8 cellular contexts compared by ENCODE assay signal in the genomic region with DNA sequence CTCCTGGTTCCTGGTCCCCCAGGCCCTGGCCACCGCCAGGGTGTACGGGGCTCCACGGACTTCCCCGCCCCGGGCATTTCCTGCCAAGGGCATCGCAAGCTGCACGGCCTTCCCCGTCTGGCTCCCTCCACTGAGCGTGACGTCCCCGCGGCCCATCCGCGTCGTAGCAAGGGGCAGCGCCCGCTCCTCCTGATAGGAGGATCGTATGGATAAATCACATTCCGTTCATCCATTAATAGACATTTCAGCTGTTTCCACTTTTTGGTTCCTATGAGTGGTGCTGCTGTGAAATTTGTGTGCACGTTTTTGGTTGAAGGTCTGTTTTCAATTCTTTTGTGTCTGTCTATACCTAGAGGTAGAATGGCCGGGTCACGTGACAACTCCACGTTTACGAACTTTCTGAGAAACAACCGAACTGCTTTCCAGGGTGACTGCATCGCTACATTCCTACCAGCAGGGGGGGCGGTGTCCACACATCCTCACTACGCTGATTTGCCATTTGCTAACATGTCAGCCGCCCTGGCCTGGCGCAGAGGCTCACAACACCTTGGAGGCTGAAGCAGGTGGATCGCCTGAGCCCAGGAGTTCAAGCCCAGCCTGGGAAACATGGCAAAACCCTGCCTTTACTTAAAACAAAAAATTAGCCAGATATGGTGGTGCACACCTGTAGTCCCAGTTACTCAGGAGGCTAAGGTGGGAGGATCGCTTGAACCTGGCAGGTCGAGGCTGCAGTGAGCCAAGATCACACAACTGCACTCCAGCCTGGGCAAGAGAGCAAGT. TPM values are rescaled to one million over a fixed set of nuclear protein-coding genes. Genes with fewer than 3 reads are reported as not detected.
DNase-seq lines count a peak whose midpoint lies in the region; ATAC-seq lines count a peak whose summit lies in the region.

No MANE protein-coding gene starts in this region.

- ATAC-seq in GM19452 (IDR thresholded peaks at IDR 0.05; ENCODE audit: unreplicated experiment) = no peak

- DNase-seq in AG08396 (ENCODE audit: low spot score) = peak; percentile 84
- peak; percentile 91 for DNase-seq in GM19240 (ENCODE audit: insufficient read length, low spot score)
- peak; percentile 52 for DNase-seq in NCI-H69 (lab: John Stamatoyannopoulos, UW)
- DNase-seq in activated CD4-positive, alpha-beta T cell treated with anti-CD3 and anti-CD28 coated beads, Interleukin-2, amount 50 U/mL, for 4 hours = peak; percentile 70 to 71
- peak; percentile 50 to 67 for DNase-seq in dermis microvascular lymphatic vessel endothelial cell (ENCODE audit: low read depth in 2 of 2)
- DNase-seq in lung microvascular endothelial cell (ENCODE audit: low read depth in 2 of 2) = peak; percentile 63 to 80
- peak; percentile 38 to 59 for DNase-seq in stimulated activated CD8-positive, alpha-beta memory T cell treated with anti-CD3 and anti-CD28 coated beads, Interleukin-2, amount 100 ng/mL, for 1 hour (ENCODE audit: low read depth in 2 of 2)

RNA-seq across cellular contexts. Expression of a gene that starts 37.7 kb away (rescaled TPM):
- total RNA-seq in dermis microvascular lymphatic vessel endothelial cell = not detected in 2 replicates
- not detected in 2 replicates for total RNA-seq in lung microvascular endothelial cell
